ENCODE assay signal across 23 cellular contexts in the genomic region with DNA sequence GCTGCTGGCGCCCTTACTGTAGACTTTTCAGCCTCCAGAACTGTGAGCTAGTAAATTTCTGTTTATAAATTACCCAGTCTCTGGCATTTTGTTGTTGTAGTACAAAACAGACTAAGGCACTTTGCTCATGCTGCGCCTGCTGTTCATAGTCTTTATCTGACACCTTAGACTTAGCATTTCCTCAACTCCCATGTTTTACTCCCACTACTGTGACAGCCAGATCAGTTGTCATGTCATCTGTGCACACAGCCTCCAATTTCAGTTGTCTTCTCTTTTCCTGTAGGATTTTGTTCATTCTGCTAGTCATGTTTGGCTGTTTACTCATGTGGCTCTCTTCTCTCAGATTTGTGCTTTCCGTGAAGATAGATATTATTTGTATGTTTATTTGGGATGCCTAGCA.
"Had no signal": no experiment of that assay in that cellular context is flagged by ENCODE, and none has a peak within 500 bp of the region (broad histone marks: within the 10 kb centered on the region; RNA-seq: fewer than 3 reads in every experiment).

No MANE protein-coding gene starts in this region.

- H3K27ac ChIP-seq: lower lobe of right lung, right atrium auricular region, transverse colon, vagina had no signal

- H3K9me3 ChIP-seq: lower lobe of right lung, right atrium auricular region, transverse colon, vagina had no signal

- H3K27me3 ChIP-seq: right atrium auricular region, transverse colon, vagina had no signal

- FAIRE-seq: bronchial epithelial cell, TTC549 had no signal

- H3K27ac Mint-ChIP-seq: activated CD4-positive, alpha-beta T cell treated with anti-CD3 and anti-CD28 coated beads for 36 hours; activated T-helper 1 cell treated with anti-CD3 and anti-CD28 coated beads, Interleukin-12 subunit alpha, Interleukin-12 subunit beta, Interleukin-2, Interleukin-4 antibody, amounts not matched to agents 30 ng/mL and 10 ng/mL and 1 ng/mL, durations not matched to agents 14 hours and 24 hours and 36 hours; effector memory CD8-positive, alpha-beta T cell; progenitor cell of endocrine pancreas had no signal

- H3K9me3 Mint-ChIP-seq: activated T-helper 1 cell treated with anti-CD3 and anti-CD28 coated beads, Interleukin-12 subunit alpha, Interleukin-12 subunit beta, Interleukin-2, Interleukin-4 antibody, amounts not matched to agents 30 ng/mL and 10 ng/mL and 1 ng/mL, durations not matched to agents 14 hours and 24 hours and 36 hours; effector memory CD8-positive, alpha-beta T cell; neural crest cell had no signal

- H3K36me3 Mint-ChIP-seq: activated naive CD8-positive, alpha-beta T cell had no signal

- H3K4me3 ChIP-seq: lower lobe of right lung, right atrium auricular region, transverse colon, vagina had no signal

- H3K36me3 ChIP-seq: lower lobe of right lung, right atrium auricular region, transverse colon, vagina had no signal

- DNase-seq: activated CD4-positive, alpha-beta T cell treated with anti-CD3 and anti-CD28 coated beads for 36 hours; activated CD4-positive, alpha-beta T cell treated with anti-CD3 and anti-CD28 coated beads, Interleukin-2, amount 50 U/mL, for 48 hours; activated T-cell treated with anti-CD3 and anti-CD28 coated beads for 4 hours; dermis blood vessel endothelial cell; effector memory CD8-positive, alpha-beta T cell; hippocampal formation; islet precursor cell; left colon; lower lobe of right lung; stimulated activated CD4-positive, alpha-beta T cell treated with anti-CD3 and anti-CD28 coated beads, Interleukin-12 subunit alpha, Interleukin-12 subunit beta, amount 100 ng/mL, for 4 hours; stimulated activated CD4-positive, alpha-beta T cell treated with anti-CD3 and anti-CD28 coated beads, Interleukin-1b, Interleukin-23, amount 100 ng/mL, for 48 hours; stimulated activated CD8-positive, alpha-beta memory T cell treated with anti-CD3 and anti-CD28 coated beads, Interleukin-4, amount 100 ng/mL, for 48 hours; stimulated activated naive CD4-positive, alpha-beta T cell treated with Interleukin-2 at 50 U/mL for 16 hours; T-helper 2 cell; transverse colon had no signal

- H3K4me3 Mint-ChIP-seq: activated CD4-positive, alpha-beta T cell treated with anti-CD3 and anti-CD28 coated beads for 36 hours; activated T-helper 1 cell treated with anti-CD3 and anti-CD28 coated beads, Interleukin-12 subunit alpha, Interleukin-12 subunit beta, Interleukin-2, Interleukin-4 antibody, amounts not matched to agents 30 ng/mL and 10 ng/mL and 1 ng/mL, durations not matched to agents 14 hours and 24 hours and 36 hours; effector memory CD8-positive, alpha-beta T cell; neural crest cell had no signal

- H3K27me3 Mint-ChIP-seq: activated CD4-positive, alpha-beta T cell treated with anti-CD3 and anti-CD28 coated beads for 36 hours; activated naive CD8-positive, alpha-beta T cell; effector memory CD8-positive, alpha-beta T cell; progenitor cell of endocrine pancreas had no signal

- ATAC-seq: activated CD4-positive, alpha-beta T cell treated with anti-CD3 and anti-CD28 coated beads for 36 hours; effector memory CD8-positive, alpha-beta T cell; left colon; lower lobe of right lung had no signal
